In genomic region chr19:44401108-44401786, GRCh38 we compare ENCODE assay signal across 8 cellular contexts. TPM values are rescaled to one million over a fixed set of nuclear protein-coding genes. Genes with fewer than 3 reads are reported as not detected.
DNase-seq lines count a peak whose midpoint lies in the region; ATAC-seq and TF ChIP-seq lines count a peak whose summit lies in the region.

TSS of gene ZNF285 (minus strand) at chr19:44401608. CDS start at chr19:44397213, 4,395 bp downstream.

- no peak within 1 kb of the TSS for H3K9ac ChIP-seq in fibroblast of lung (ENCODE audit: insufficient read depth, low read length)

- no peaks in the 10 kb centered on the region for H4K20me1 ChIP-seq in fibroblast of lung (ENCODE audit: control insufficient read depth, extremely low read depth, insufficient read depth, low read length)

- DNase-seq in CD4-positive, alpha-beta T cell = peak; percentile 30 to 75 (median 56)
- DNase-seq in HL-60 (ENCODE audit: low read depth in 1 of 2, low spot score in 1 of 2) (peak; percentile 94 to 97), activated T-cell treated with anti-CD3 and anti-CD28 coated beads for 4 hours (peak; percentile 46), fibroblast of lung (ENCODE audit: low read depth in 2 of 2) (peak; percentile 97), Kasumi-1 (lab: John Stamatoyannopoulos, UW) (no peak)
- DNase-seq in naive thymus-derived CD8-positive, alpha-beta T cell = peak; percentile 60 to 93 (median 75)
- DNase-seq in stimulated activated CD8-positive, alpha-beta memory T cell treated with anti-CD3 and anti-CD28 coated beads, Interleukin-7, amount 100 ng/mL, for 48 hours (ENCODE audit: extremely low read depth in 1 of 2, low read depth in 1 of 2) = peak; percentile 53 to 76

- H3K27me3 ChIP-seq in CD4-positive, alpha-beta T cell (ENCODE audit: control insufficient read depth, insufficient read depth, low read length) = no peaks in the 10 kb centered on the region
- no peaks in the 10 kb centered on the region for H3K27me3 ChIP-seq in HL-60 (ENCODE audit: insufficient read depth, poor library complexity, severe bottlenecking)
- no peaks in the 10 kb centered on the region for H3K27me3 ChIP-seq in fibroblast of lung (ENCODE audit: control insufficient read depth, insufficient read depth, low read length)

- H3K4me1 Mint-ChIP-seq in CD4-positive, alpha-beta T cell (ENCODE audit: low read depth) = peaks cover 11% of the 10 kb centered on the region
- peaks cover 5 to 13% (median 10%) of the 10 kb centered on the region in 4 donors for H3K4me1 Mint-ChIP-seq in naive thymus-derived CD8-positive, alpha-beta T cell

- no peaks in the 10 kb centered on the region for H3K79me2 ChIP-seq in fibroblast of lung (ENCODE audit: control insufficient read depth, insufficient read depth, low read length)

- peaks cover 29% of the 10 kb centered on the region for H3K9me3 ChIP-seq in CD4-positive, alpha-beta T cell (ENCODE audit: control insufficient read depth, low read length)
- no peaks in the 10 kb centered on the region for H3K9me3 ChIP-seq in fibroblast of lung (ENCODE audit: control insufficient read depth, insufficient read depth, low read depth, low read length)

- POLR2A ChIA-PET in CD4-positive, alpha-beta T cell (lab: Charles Lee) = no interaction called here
- POLR2A ChIA-PET in naive thymus-derived CD8-positive, alpha-beta T cell (lab: Charles Lee) = interaction anchor here (0.9 kb wide), 1 partner anchor 195 kb away, joined by 3 read pairs; no protein-coding TSS in a partner anchor

- H3K36me3 Mint-ChIP-seq in CD4-positive, alpha-beta T cell (ENCODE audit: low read depth) = peaks cover 66% of the 10 kb centered on the region
- H3K36me3 Mint-ChIP-seq in naive thymus-derived CD8-positive, alpha-beta T cell = peaks cover 21 to 61% (median 59%) of the 10 kb centered on the region in 3 donors

- CTCF ChIA-PET in CD4-positive, alpha-beta T cell (lab: Charles Lee) = no interaction called here

- H3K4me3 ChIP-seq in HL-60 (replicated peaks; ENCODE audit: insufficient read depth, low read length) (peak within 1 kb of the TSS; percentile 73), fibroblast of lung (replicated peaks in 1 of 4; ENCODE audit: control extremely low read depth in 1 of 4, insufficient read depth in 1 of 4, low read depth in 3 of 4, low read length in 4 of 4) (peak within 1 kb of the TSS; percentile 37 to 94 (median 66))

- H3K4me2 ChIP-seq in fibroblast of lung (ENCODE audit: extremely low read depth, insufficient read depth, low read length) = peak within 1 kb of the TSS; percentile 76

- TF ChIP-seq CTCF in CD4-positive, alpha-beta T cell (IDR thresholded peaks at IDR 0.05) = no peak
- TF ChIP-seq CTCF in HL-60 (IDR thresholded peaks at IDR 0.05; ENCODE audit: insufficient read depth, low read length) (no peak), fibroblast of lung (conservative IDR thresholded peaks at IDR 0.05 in 1 of 2, IDR thresholded peaks at IDR 0.05 in 1 of 2; ENCODE audit: low read depth in 1 of 2, low read length in 2 of 2) (no peak)

- H3K27ac Mint-ChIP-seq in CD4-positive, alpha-beta T cell = no peak within 1 kb of the TSS
- peak within 1 kb of the TSS; percentile 44 to 93 (median 86) for H3K27ac Mint-ChIP-seq in naive thymus-derived CD8-positive, alpha-beta T cell

- H3K36me3 ChIP-seq in fibroblast of lung (ENCODE audit: control insufficient read depth, insufficient read depth, low read length) = no peaks in the 10 kb centered on the region

- peak; percentile 86 for ATAC-seq in CD4-positive, alpha-beta T cell (ENCODE audit: poor library complexity)
- ATAC-seq in naive thymus-derived CD8-positive, alpha-beta T cell = peak; percentile 97 to 99
- ATAC-seq in GM19324 (IDR thresholded peaks at IDR 0.05; ENCODE audit: low FRiP score, unreplicated experiment) = no peak

- no peaks in the 10 kb centered on the region for H3K4me1 ChIP-seq in fibroblast of lung (ENCODE audit: control insufficient read depth, extremely low read depth, insufficient read depth, low read length)

- intact Hi-C loops in CD4-positive, alpha-beta T cell (cut with DNase I, micrococcal nuclease) = loop anchor here in 1 of 2 experiments (5.0 kb wide), 1 partner anchor 101 kb away; the partner anchor contains the start of gene ZNF180

- peak within 1 kb of the TSS; percentile 93 for H3K4me3 Mint-ChIP-seq in CD4-positive, alpha-beta T cell
- H3K4me3 Mint-ChIP-seq in naive thymus-derived CD8-positive, alpha-beta T cell = peak within 1 kb of the TSS; percentile 86 to 100 (median 95)

- H2AFZ ChIP-seq in fibroblast of lung (ENCODE audit: low read length) = peak within 1 kb of the TSS; percentile 91

- no peak within 1 kb of the TSS for H3K27ac ChIP-seq in CD4-positive, alpha-beta T cell (ENCODE audit: low read depth, low read length)
- H3K27ac ChIP-seq in HL-60 (replicated peaks) = peak within 1 kb of the TSS; percentile 50
- H3K27ac ChIP-seq in fibroblast of lung (ENCODE audit: insufficient read depth, low read length) = no peak within 1 kb of the TSS

- peaks cover 5% of the 10 kb centered on the region for H3K27me3 Mint-ChIP-seq in CD4-positive, alpha-beta T cell
- peaks cover 0 to 13% (median 7%) of the 10 kb centered on the region in 5 donors for H3K27me3 Mint-ChIP-seq in naive thymus-derived CD8-positive, alpha-beta T cell

- H3K9me3 Mint-ChIP-seq in CD4-positive, alpha-beta T cell = peaks cover 10% of the 10 kb centered on the region
- peaks cover 12 to 80% (median 48%) of the 10 kb centered on the region in 9 donors for H3K9me3 Mint-ChIP-seq in naive thymus-derived CD8-positive, alpha-beta T cell

RNA-seq across cellular contexts. Expression of gene ZNF285, which starts in this region (rescaled TPM):
- under 1 TPM; 0.16 to 0.22 TPM for total RNA-seq in CD4-positive, alpha-beta T cell
- 5.0 and 5.6 TPM in 2 replicates for total RNA-seq in fibroblast of lung
- 0.94 and 1.9 TPM in 2 replicates for polyA plus RNA-seq in fibroblast of lung
- polyA plus RNA-seq in fibroblast of lung (2012) = 0.85 and 1.8 TPM in 2 replicates
- polyA minus RNA-seq in fibroblast of lung (ENCODE audit: low replicate concordance) = 0.41 and 1.8 TPM in 2 replicates
- total RNA-seq in naive thymus-derived CD8-positive, alpha-beta T cell = 10 to 100 TPM in 1 of 2 experiments, 1 to 10 TPM in 1; 8.7 to 10.0 TPM
- 1 to 10 TPM; 1.5 to 5.5 (median 3.2) TPM for polyA plus RNA-seq in naive thymus-derived CD8-positive, alpha-beta T cell

Comparison
In these comparisons a context has a peak if more than half of its experiments do, and no peak if none do; other contexts are left out.
1. Peak in DNase-seq and ATAC-seq in CD4-positive, alpha-beta T cell; RNA of the gene not detected or under 1 TPM.
2. DNase-seq: peak in HL-60 (2 of 2), activated T-cell treated with anti-CD3 and anti-CD28 coated beads for 4 hours (single experiment), fibroblast of lung (2 of 2), naive thymus-derived CD8-positive, alpha-beta T cell (10 of 10) and stimulated activated CD8-positive, alpha-beta memory T cell treated with anti-CD3 and anti-CD28 coated beads, Interleukin-7, amount 100 ng/mL, for 48 hours (2 of 2); none in Kasumi-1 (0 of 2).